ENCODE assay signal across 10 cellular contexts in genomic region chr6:36627801-36628246, GRCh38. TPM values are rescaled to one million over a fixed set of nuclear protein-coding genes. Genes with fewer than 3 reads are reported as not detected.
DNase-seq lines count a peak whose midpoint lies in the region; ATAC-seq and TF ChIP-seq lines count a peak whose summit lies in the region.
"Had no signal": no experiment of that assay in that cellular context is flagged by ENCODE, and none has a peak within 500 bp of the region (broad histone marks: within the 10 kb centered on the region; RNA-seq: fewer than 3 reads in every experiment).

No MANE protein-coding gene starts in this region.

- H3K27me3 Mint-ChIP-seq in T-helper 1 cell treated with Interleukin-12 subunit alpha and Interleukin-12 subunit beta and Interleukin-4 antibody, amounts not matched to agents 30 μg/mL and 1 μg/mL, for 36 hours (ENCODE audit: low read depth) = no peaks in the 10 kb centered on the region
- H3K27me3 Mint-ChIP-seq in chondrocyte (ENCODE audit: low read depth) = no peaks in the 10 kb centered on the region
- H3K27me3 Mint-ChIP-seq in CD4-positive, alpha-beta T cell = no peaks in the 10 kb centered on the region
- H3K27me3 Mint-ChIP-seq: memory B cell had no signal

- H3K4me3 Mint-ChIP-seq in T-helper 1 cell treated with Interleukin-12 subunit alpha and Interleukin-12 subunit beta and Interleukin-4 antibody, amounts not matched to agents 30 μg/mL and 1 μg/mL, for 36 hours = no peak overlapping the region
- no peak overlapping the region for H3K4me3 Mint-ChIP-seq in chondrocyte (ENCODE audit: unreplicated experiment)
- no peak overlapping the region for H3K4me3 Mint-ChIP-seq in CD4-positive, alpha-beta T cell
- H3K4me3 Mint-ChIP-seq: memory B cell had no signal

- H3K4me1 ChIP-seq in lower lobe of right lung (peaks cover 55% of the 10 kb centered on the region), tibial artery (peaks cover 0 to 57% (median 48%) of the 10 kb centered on the region in 4 donors)

- H3K27ac Mint-ChIP-seq in T-helper 1 cell treated with Interleukin-12 subunit alpha and Interleukin-12 subunit beta and Interleukin-4 antibody, amounts not matched to agents 30 μg/mL and 1 μg/mL, for 36 hours = peak overlapping the region; percentile 1
- H3K27ac Mint-ChIP-seq in chondrocyte (ENCODE audit: unreplicated experiment) = peak overlapping the region; percentile 89
- H3K27ac Mint-ChIP-seq in CD4-positive, alpha-beta T cell = no peak overlapping the region

- H3K4me1 Mint-ChIP-seq in T-helper 1 cell treated with Interleukin-12 subunit alpha and Interleukin-12 subunit beta and Interleukin-4 antibody, amounts not matched to agents 30 μg/mL and 1 μg/mL, for 36 hours (ENCODE audit: low read depth) = peaks cover 33% of the 10 kb centered on the region
- H3K4me1 Mint-ChIP-seq in chondrocyte (ENCODE audit: low read depth) = peaks cover 51% of the 10 kb centered on the region
- H3K4me1 Mint-ChIP-seq in CD4-positive, alpha-beta T cell (ENCODE audit: low read depth) = peaks cover 6% of the 10 kb centered on the region

- H3K36me3 ChIP-seq in lower lobe of right lung (no peaks in the 10 kb centered on the region), tibial artery (no peaks in the 10 kb centered on the region)

- no peaks in the 10 kb centered on the region for H3K9me3 Mint-ChIP-seq in T-helper 1 cell treated with Interleukin-12 subunit alpha and Interleukin-12 subunit beta and Interleukin-4 antibody, amounts not matched to agents 30 μg/mL and 1 μg/mL, for 36 hours
- H3K9me3 Mint-ChIP-seq in chondrocyte (ENCODE audit: low read depth) = no peaks in the 10 kb centered on the region
- H3K9me3 Mint-ChIP-seq in CD4-positive, alpha-beta T cell = no peaks in the 10 kb centered on the region
- H3K9me3 Mint-ChIP-seq: memory B cell had no signal

- peak overlapping the region; percentile 2 for H3K4me3 ChIP-seq in lower lobe of right lung
- H3K4me3 ChIP-seq in tibial artery = peak overlapping the region in 1 of 2 donors; percentile 17
- H3K4me3 ChIP-seq: A549 had no signal

- H3K27me3 ChIP-seq in lower lobe of right lung (ENCODE audit: low read depth) (no peaks in the 10 kb centered on the region), tibial artery (no peaks in the 10 kb centered on the region)
- H3K27me3 ChIP-seq in CD4-positive, alpha-beta T cell (ENCODE audit: control insufficient read depth, insufficient read depth, low read length) = no peaks in the 10 kb centered on the region

- H3K27ac ChIP-seq in lower lobe of right lung = peak overlapping the region; percentile 38
- peak overlapping the region; percentile 57 to 79 for H3K27ac ChIP-seq in tibial artery
- no peak overlapping the region for H3K27ac ChIP-seq in CD4-positive, alpha-beta T cell (ENCODE audit: low read depth, low read length)

- intact Hi-C loops in lower lobe of right lung (cut with DNase I) = loop anchor here (10.0 kb wide), 2 partner anchors 47 to 127 kb away; partner anchors contain the start of gene CDKN1A
- intact Hi-C loops in tibial artery (cut with DNase I; ENCODE audit: low total_unique reads) = loop anchor here (2.0 to 10.0 kb wide), 2 partner anchors 51 to 217 kb away; partner anchors contain the start of gene CDKN1A
- intact Hi-C loops in CD4-positive, alpha-beta T cell (cut with DNase I, micrococcal nuclease) = loop anchor here in 1 of 2 experiments (10.0 kb wide), 1 partner anchor 387 kb away; no protein-coding TSS in a partner anchor

- no peaks in the 10 kb centered on the region for H3K36me3 Mint-ChIP-seq in T-helper 1 cell treated with Interleukin-12 subunit alpha and Interleukin-12 subunit beta and Interleukin-4 antibody, amounts not matched to agents 30 μg/mL and 1 μg/mL, for 36 hours (ENCODE audit: low read depth)
- no peaks in the 10 kb centered on the region for H3K36me3 Mint-ChIP-seq in chondrocyte (ENCODE audit: low read depth)
- no peaks in the 10 kb centered on the region for H3K36me3 Mint-ChIP-seq in CD4-positive, alpha-beta T cell (ENCODE audit: low read depth)
- H3K36me3 Mint-ChIP-seq: memory B cell had no signal

- no peak for DNase-seq in T-helper 1 cell
- DNase-seq in chondrocyte (ENCODE audit: low spot score) = peak; percentile 59
- DNase-seq in lower lobe of right lung = peak; percentile 65
- peak; percentile 69 to 89 for DNase-seq in tibial artery
- DNase-seq in CD4-positive, alpha-beta T cell = no peak
- no peak for DNase-seq in stimulated activated naive CD4-positive, alpha-beta T cell treated with Interleukin-2 at 50 U/mL for 16 hours (lab: John Stamatoyannopoulos, UW)
- no peak for DNase-seq in NCI-H187 (lab: John Stamatoyannopoulos, UW)

- TF ChIP-seq CTCF in chondrocyte (IDR thresholded peaks at IDR 0.05) = no peak
- no peak for TF ChIP-seq CTCF in lower lobe of right lung (IDR thresholded peaks at IDR 0.05)
- TF ChIP-seq CTCF in tibial artery (IDR thresholded peaks at IDR 0.05) = no peak
- no peak for TF ChIP-seq CTCF in CD4-positive, alpha-beta T cell (IDR thresholded peaks at IDR 0.05)

- POLR2A ChIA-PET in CD4-positive, alpha-beta T cell (lab: Charles Lee) = no interaction called here

- peak; percentile 78 to 82 for ATAC-seq in lower lobe of right lung
- ATAC-seq in CD4-positive, alpha-beta T cell (ENCODE audit: poor library complexity) = no peak
- ATAC-seq: A549 had no signal

- CTCF ChIA-PET in CD4-positive, alpha-beta T cell (lab: Charles Lee) = no interaction called here

- H3K9me3 ChIP-seq in lower lobe of right lung = no peaks in the 10 kb centered on the region
- H3K9me3 ChIP-seq in tibial artery = no peaks in the 10 kb centered on the region
- H3K9me3 ChIP-seq in CD4-positive, alpha-beta T cell (ENCODE audit: control insufficient read depth, low read length) = no peaks in the 10 kb centered on the region
- H3K9me3 ChIP-seq: A549 had no signal

RNA-seq across cellular contexts. Expression of gene SRSF3, which starts 33.7 kb away (rescaled TPM):
- 180 to 233 TPM (median 191 TPM) in 3 replicates for total RNA-seq in chondrocyte
- total RNA-seq in lower lobe of right lung = 180 TPM
- 100 to 1,000 TPM; 550 to 556 TPM for total RNA-seq in CD4-positive, alpha-beta T cell

RNA-seq across cellular contexts. Expression of gene CDKN1A, which starts 50.7 kb away (rescaled TPM):
- total RNA-seq in chondrocyte (230 to 303 TPM (median 301 TPM) in 3 replicates), lower lobe of right lung (71.0 TPM)
- 10 to 100 TPM; 98.3 to 98.6 TPM for total RNA-seq in CD4-positive, alpha-beta T cell

Comparison
In these comparisons a context has a peak if more than half of its experiments do, and no peak if none do; other contexts are left out.
1. DNase-seq: peak in chondrocyte (single experiment), lower lobe of right lung (single experiment) and tibial artery (2 of 2); none in T-helper 1 cell (0 of 5), CD4-positive, alpha-beta T cell (0 of 10), stimulated activated naive CD4-positive, alpha-beta T cell treated with Interleukin-2 at 50 U/mL for 16 hours (single experiment) and NCI-H187 (0 of 2).